ENCODE assay signal across 9 cellular contexts in the genomic region with DNA sequence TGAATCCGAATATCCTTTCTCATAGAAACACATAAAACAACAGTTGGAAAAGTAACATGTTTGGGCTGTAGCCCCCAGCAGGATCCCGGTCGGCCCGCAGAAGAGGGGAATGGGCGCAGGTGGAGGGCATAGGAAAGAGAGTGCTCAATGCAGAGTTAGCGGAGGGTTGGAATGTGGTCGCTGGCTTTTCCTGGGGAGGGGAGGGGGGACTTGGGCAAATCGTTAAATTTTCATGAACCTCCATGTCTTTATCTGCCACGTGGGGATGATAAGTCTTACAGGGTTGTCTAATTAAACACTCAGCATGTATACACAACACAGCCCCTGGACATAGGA. TPM values are rescaled to one million over a fixed set of nuclear protein-coding genes. Genes with fewer than 3 reads are reported as not detected.
DNase-seq lines count a peak whose midpoint lies in the region; ATAC-seq, FAIRE-seq and TF ChIP-seq lines count a peak whose summit lies in the region.
"Had no signal": no experiment of that assay in that cellular context is flagged by ENCODE, and none has a peak within 500 bp of the region (broad histone marks: within the 10 kb centered on the region; RNA-seq: fewer than 3 reads in every experiment).

No MANE protein-coding gene starts in this region.

- H3K9ac ChIP-seq in SK-N-SH (no peak overlapping the region), keratinocyte (ENCODE audit: control insufficient read depth, extremely low read depth, insufficient read depth, low read length) (peak overlapping the region; percentile 76)

- no peak for FAIRE-seq in keratinocyte (lab: Jason Lieb, UNC)
- FAIRE-seq: A204.1 had no signal

- H3K36me3 ChIP-seq in SK-N-SH (replicated peaks in 1 of 2; ENCODE audit: control insufficient read depth in 1 of 2, insufficient read depth in 2 of 2, low read length in 1 of 2) (no peaks in the 10 kb centered on the region), keratinocyte (ENCODE audit: control insufficient read depth in 2 of 2, extremely low read depth in 1 of 2, insufficient read depth in 2 of 2, low read length in 2 of 2) (peaks cover 0 to 5% of the 10 kb centered on the region in 2 experiments)

- DNase-seq in SK-N-SH, result no peak
- no peak for DNase-seq in keratinocyte (ENCODE audit: low read depth, low spot score)
- DNase-seq in NCI-H82 (lab: John Stamatoyannopoulos, UW), result no peak
- DNase-seq in OCI-M1 (lab: John Stamatoyannopoulos, UW), result no peak
- DNase-seq in middle frontal gyrus (ENCODE audit: extremely low spot score, low spot score), result no peak

- H3K4me3 ChIP-seq in SK-N-SH (ENCODE audit: low read depth in 2 of 2, low read length in 1 of 2), result peak overlapping the region; percentile 69 to 81
- peak overlapping the region; percentile 70 to 81 (median 73) for H3K4me3 ChIP-seq in keratinocyte (ENCODE audit: control insufficient read depth in 2 of 3, extremely low read depth in 1 of 3, insufficient read depth in 2 of 3, low read depth in 1 of 3, low read length in 3 of 3)

- peaks cover 31% of the 10 kb centered on the region for H3K4me1 Mint-ChIP-seq in activated naive CD8-positive, alpha-beta T cell (ENCODE audit: low read depth)

- no peaks in the 10 kb centered on the region for H3K36me3 Mint-ChIP-seq in activated naive CD8-positive, alpha-beta T cell

- ATAC-seq in SK-N-SH treated with all-trans-retinoic acid at 6 μM for 48 hours, result no peak

- CTCF ChIA-PET in SK-N-SH (lab: Yijun Ruan, JAX), result interaction anchor here (0.6 kb wide), 1 partner anchor 14 kb away, joined by 3 read pairs; no protein-coding TSS in a partner anchor

- H4K20me1 ChIP-seq in SK-N-SH (ENCODE audit: insufficient read depth) (no peaks in the 10 kb centered on the region), keratinocyte (ENCODE audit: control insufficient read depth, extremely low read depth, insufficient read depth, low read length) (no peaks in the 10 kb centered on the region)

- H3K9me3 ChIP-seq in SK-N-SH (no peaks in the 10 kb centered on the region), keratinocyte (ENCODE audit: control insufficient read depth, low read depth, low read length) (no peaks in the 10 kb centered on the region)

- no peaks in the 10 kb centered on the region for H3K9me1 ChIP-seq in keratinocyte (ENCODE audit: control insufficient read depth, extremely low read depth, insufficient read depth, low read length)

- no peaks in the 10 kb centered on the region for H3K9me3 Mint-ChIP-seq in activated naive CD8-positive, alpha-beta T cell (ENCODE audit: low read depth)

- H3K9me2 ChIP-seq in SK-N-SH, result no peaks in the 10 kb centered on the region

- TF ChIP-seq EP300 in SK-N-SH (IDR thresholded peaks at IDR 0.05; ENCODE audit: borderline replicate concordance in 1 of 2, low read depth in 1 of 2, low read length in 1 of 2), result no peak

- no peaks in the 10 kb centered on the region for H3K27me3 Mint-ChIP-seq in activated naive CD8-positive, alpha-beta T cell

- H3K4me3 Mint-ChIP-seq in activated naive CD8-positive, alpha-beta T cell, result peak overlapping the region; percentile 98

- H3K4me1 ChIP-seq in SK-N-SH (ENCODE audit: control insufficient read depth in 1 of 2, insufficient read depth in 2 of 2, low read depth in 1 of 2, low read length in 1 of 2) (peaks cover 4% of the 10 kb centered on the region in 2 experiments; a peak in 1 of 4 replicates), keratinocyte (ENCODE audit: control insufficient read depth, extremely low read depth, insufficient read depth, low read length) (peaks cover 35% of the 10 kb centered on the region)

- POLR2A ChIA-PET in SK-N-SH (lab: Yijun Ruan, JAX), result no interaction called here

- WGBS in SK-N-SH (ENCODE audit: low lambda C conversion rate), result 18% methylated on average over 8 of the region's 9 CpGs

- H3F3A ChIP-seq in SK-N-SH (replicated peaks; ENCODE audit: insufficient read depth), result peaks cover 6% of the 10 kb centered on the region

- no peaks in the 10 kb centered on the region; the same call in 1 of the 2 replicates for H3K27me3 ChIP-seq in SK-N-SH (ENCODE audit: insufficient read depth)
- H3K27me3 ChIP-seq in keratinocyte (ENCODE audit: control insufficient read depth, extremely low read depth, insufficient read depth, low read length), result no peaks in the 10 kb centered on the region

- TF ChIP-seq CTCF in SK-N-SH (IDR thresholded peaks at IDR 0.05) (no peak), keratinocyte (optimal IDR thresholded peaks at IDR 0.05 in 1 of 3, IDR thresholded peaks at IDR 0.05 in 1 of 3, conservative IDR thresholded peaks at IDR 0.05 in 1 of 3; ENCODE audit: extremely low read depth in 1 of 3, insufficient read depth in 2 of 3, low read length in 3 of 3) (no peak)

- peak overlapping the region; percentile 10 to 17; a peak in 3 of 4 replicates for H3K27ac ChIP-seq in SK-N-SH (ENCODE audit: low read depth in 2 of 2, low read length in 1 of 2)
- H3K27ac ChIP-seq in keratinocyte (ENCODE audit: control insufficient read depth, insufficient read depth, low read length), result peak overlapping the region; percentile 64
- peak overlapping the region; percentile 93 for H3K27ac ChIP-seq in temporal lobe (ENCODE audit: low read depth, low read length)

- no peak for TF ChIP-seq RAD21 in SK-N-SH (IDR thresholded peaks at IDR 0.05; ENCODE audit: low read length)

- peak overlapping the region; percentile 99 for H2AFZ ChIP-seq in SK-N-SH (ENCODE audit: low read depth)
- peak overlapping the region; percentile 92 for H2AFZ ChIP-seq in keratinocyte (ENCODE audit: control insufficient read depth, low read length)

- peak overlapping the region; percentile 95 for H3K27ac Mint-ChIP-seq in activated naive CD8-positive, alpha-beta T cell

- dilution Hi-C loops in keratinocyte (cut with MboI; ENCODE audit: extremely low pct_ligation_motif_present, low sequenced_read_pairs), result no loop called here

- peak overlapping the region; percentile 87 for H3K4me2 ChIP-seq in SK-N-SH
- H3K4me2 ChIP-seq in keratinocyte (ENCODE audit: control insufficient read depth, extremely low read depth, insufficient read depth, low read depth, low read length), result peak overlapping the region; percentile 90

- H3K79me2 ChIP-seq in SK-N-SH (ENCODE audit: insufficient read depth) (no peaks in the 10 kb centered on the region), keratinocyte (ENCODE audit: control insufficient read depth, insufficient read depth, low read length) (no peaks in the 10 kb centered on the region)

TF ChIP-seq in SK-N-SH treated with all-trans-retinoic acid at 6 μM for 48 hours, 23 proteins besides CTCF, POLR2A, EP300 and RAD21:
- TF ChIP-seq TCF4 (CRISPR knock-in tag; IDR thresholded peaks at IDR 0.05; ENCODE audit: borderline replicate concordance) (no peak), CREB5 (CRISPR knock-in tag; IDR thresholded peaks at IDR 0.05; ENCODE audit: low read depth) (no peak), OSR1 (CRISPR knock-in tag; IDR thresholded peaks at IDR 0.05) (no peak), ISL1 (CRISPR knock-in tag; IDR thresholded peaks at IDR 0.05) (no peak)

RNA-seq across cellular contexts. Expression of gene SLC46A3, which starts 0.4 kb away (rescaled TPM):
- polyA plus RNA-seq in SK-N-SH (2012; rRNA removed) (2.0 and 3.2 TPM in 2 replicates), keratinocyte (10.6 to 14.3 TPM (median 14.1 TPM) in 3 replicates)
- 2.5 and 2.9 TPM in 2 replicates for polyA plus RNA-seq in SK-N-SH (2012; cell fraction: cytosol; rRNA removed)
- 3.7 and 5.5 TPM in 2 replicates for polyA plus RNA-seq in SK-N-SH (2012; cell fraction: nucleus; rRNA removed)
- 0.84 TPM for polyA plus RNA-seq in keratinocyte (2011; ENCODE audit: low read depth)
- polyA plus RNA-seq in keratinocyte (2011; cell fraction: cytosol; rRNA removed), result 6.1 and 12.6 TPM in 2 replicates
- 28.5 and 40.0 TPM in 2 replicates for polyA plus RNA-seq in keratinocyte (2011; cell fraction: nucleus; rRNA removed)
- polyA plus RNA-seq in keratinocyte (2012; ENCODE audit: low replicate concordance), result 1.9 and 7.6 TPM in 2 replicates
- 4.5 to 11.3 TPM (median 8.1 TPM) in 3 replicates for polyA minus RNA-seq in keratinocyte
- polyA minus RNA-seq in keratinocyte (2011; cell fraction: cytosol; rRNA and poly(A)+ RNA removed), result 8.1 TPM
- 21.6 and 27.1 TPM in 2 replicates for polyA minus RNA-seq in keratinocyte (2011; cell fraction: nucleus; rRNA and poly(A)+ RNA removed)
- total RNA-seq in temporal lobe, result 2.2 TPM

Comparison
In these comparisons a context has a peak if more than half of its experiments do, and no peak if none do; other contexts are left out.
1. H3K27ac ChIP-seq: peak in every context shown above with its lines; median percentile 93 in temporal lobe; 64 in keratinocyte; 14 in SK-N-SH.